Comparison of ENCODE assay signal across 1 cellular context in the genomic region with DNA sequence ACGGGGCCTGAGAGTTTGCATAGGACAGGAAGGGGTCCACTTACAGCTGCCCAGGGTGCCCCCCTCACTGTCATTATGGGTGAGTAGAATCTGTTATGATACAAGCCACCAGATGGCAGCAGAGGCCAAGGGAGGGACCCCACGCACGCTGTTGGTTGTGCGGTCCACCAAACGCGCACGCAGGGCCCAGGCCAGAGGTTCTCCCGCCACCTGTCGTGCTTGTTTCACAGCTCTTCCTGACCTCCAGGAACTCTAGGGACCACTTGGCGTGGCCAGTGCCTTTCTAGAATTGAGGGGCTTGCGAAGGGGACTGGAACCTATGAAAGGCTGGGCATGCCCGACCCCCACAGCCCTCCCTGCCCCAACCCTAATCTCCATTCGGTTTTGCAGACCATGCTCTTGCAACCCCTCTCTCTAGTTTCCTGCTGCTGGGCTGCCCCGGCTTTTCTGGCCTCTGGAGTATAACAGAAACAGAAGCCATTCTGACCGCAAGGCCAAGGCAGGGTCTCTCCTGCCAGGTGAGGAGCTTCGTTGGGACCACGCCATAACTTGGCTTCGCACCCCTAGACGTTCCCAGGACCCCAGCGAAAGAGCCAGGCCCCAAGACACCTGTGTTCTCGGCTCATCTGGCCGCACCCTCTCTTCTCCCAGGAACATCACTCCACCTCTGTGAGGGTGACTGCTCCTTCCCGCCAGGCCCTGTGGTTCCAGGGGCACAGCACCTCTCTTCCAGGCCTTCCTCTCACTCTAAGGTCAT.
TF ChIP-seq lines count a peak whose summit lies in the region.

No MANE protein-coding gene starts in this region.

TF ChIP-seq in HepG2, 621 proteins besides CTCF, POLR2A, EP300 and RAD21 (continued from another document and continues in another):
- TF ChIP-seq PRMT3 (CRISPR knock-in tag; IDR thresholded peaks at IDR 0.05; ENCODE audit: borderline replicate concordance, low read depth), result no peak
- no peak for TF ChIP-seq ZNF569 (CRISPR knock-in tag; IDR thresholded peaks at IDR 0.05; ENCODE audit: borderline replicate concordance)
- TF ChIP-seq SOX6 (IDR thresholded peaks at IDR 0.05), result no peak
- no peak for TF ChIP-seq SOX6 (CRISPR knock-in tag; IDR thresholded peaks at IDR 0.05)
- TF ChIP-seq RNF2 (conservative IDR thresholded peaks at IDR 0.05; ENCODE audit: low read depth), result no peak
- TF ChIP-seq, protein P1, sequence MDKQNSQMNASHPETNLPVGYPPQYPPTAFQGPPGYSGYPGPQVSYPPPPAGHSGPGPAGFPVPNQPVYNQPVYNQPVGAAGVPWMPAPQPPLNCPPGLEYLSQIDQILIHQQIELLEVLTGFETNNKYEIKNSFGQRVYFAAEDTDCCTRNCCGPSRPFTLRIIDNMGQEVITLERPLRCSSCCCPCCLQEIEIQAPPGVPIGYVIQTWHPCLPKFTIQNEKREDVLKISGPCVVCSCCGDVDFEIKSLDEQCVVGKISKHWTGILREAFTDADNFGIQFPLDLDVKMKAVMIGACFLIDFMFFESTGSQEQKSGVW (CRISPR knock-in tag; IDR thresholded peaks at IDR 0.05; ENCODE audit: borderline replicate concordance), result no peak
- no peak for TF ChIP-seq ZSCAN20 (CRISPR knock-in tag; IDR thresholded peaks at IDR 0.05; ENCODE audit: borderline replicate concordance)
- TF ChIP-seq CCAR2 (optimal IDR thresholded peaks at IDR 0.05; ENCODE audit: low read depth, low read length), result no peak
- TF ChIP-seq ATRX (CRISPR knock-in tag; IDR thresholded peaks at IDR 0.05; ENCODE audit: borderline replicate concordance), result no peak
- no peak for TF ChIP-seq ZNF773 (CRISPR knock-in tag; IDR thresholded peaks at IDR 0.05; ENCODE audit: borderline replicate concordance)
- no peak for TF ChIP-seq PHF8 (CRISPR knock-in tag; IDR thresholded peaks at IDR 0.05)
- TF ChIP-seq POGZ (CRISPR knock-in tag; IDR thresholded peaks at IDR 0.05), result 0 out of 2 replicates have a peak, but pooled peaks have one; percentile 19
- TF ChIP-seq FOXA1 (IDR thresholded peaks at IDR 0.05), result no peak
- no peak for TF ChIP-seq FOXA1 (CRISPR knock-in tag; IDR thresholded peaks at IDR 0.05)
- TF ChIP-seq, protein P2, sequence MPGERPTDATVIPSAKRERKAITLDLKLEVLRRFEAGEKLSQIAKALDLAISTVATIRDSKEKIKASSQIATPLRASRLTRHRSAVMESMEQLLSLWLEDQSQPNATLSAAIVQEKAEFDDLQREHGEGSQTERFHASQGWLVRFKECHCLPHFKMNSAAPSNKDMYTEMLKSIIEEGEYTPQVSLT (CRISPR knock-in tag; IDR thresholded peaks at IDR 0.05; ENCODE audit: borderline replicate concordance, low read depth), result no peak
- TF ChIP-seq AKAP8 (CRISPR knock-in tag; IDR thresholded peaks at IDR 0.05), result no peak
- TF ChIP-seq, protein P3, sequence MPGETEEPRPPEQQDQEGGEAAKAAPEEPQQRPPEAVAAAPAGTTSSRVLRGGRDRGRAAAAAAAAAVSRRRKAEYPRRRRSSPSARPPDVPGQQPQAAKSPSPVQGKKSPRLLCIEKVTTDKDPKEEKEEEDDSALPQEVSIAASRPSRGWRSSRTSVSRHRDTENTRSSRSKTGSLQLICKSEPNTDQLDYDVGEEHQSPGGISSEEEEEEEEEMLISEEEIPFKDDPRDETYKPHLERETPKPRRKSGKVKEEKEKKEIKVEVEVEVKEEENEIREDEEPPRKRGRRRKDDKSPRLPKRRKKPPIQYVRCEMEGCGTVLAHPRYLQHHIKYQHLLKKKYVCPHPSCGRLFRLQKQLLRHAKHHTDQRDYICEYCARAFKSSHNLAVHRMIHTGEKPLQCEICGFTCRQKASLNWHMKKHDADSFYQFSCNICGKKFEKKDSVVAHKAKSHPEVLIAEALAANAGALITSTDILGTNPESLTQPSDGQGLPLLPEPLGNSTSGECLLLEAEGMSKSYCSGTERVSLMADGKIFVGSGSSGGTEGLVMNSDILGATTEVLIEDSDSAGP (CRISPR knock-in tag; IDR thresholded peaks at IDR 0.05; ENCODE audit: borderline replicate concordance), result peak; percentile 39; the same call in 1 of the 2 replicates
- TF ChIP-seq, protein P4, sequence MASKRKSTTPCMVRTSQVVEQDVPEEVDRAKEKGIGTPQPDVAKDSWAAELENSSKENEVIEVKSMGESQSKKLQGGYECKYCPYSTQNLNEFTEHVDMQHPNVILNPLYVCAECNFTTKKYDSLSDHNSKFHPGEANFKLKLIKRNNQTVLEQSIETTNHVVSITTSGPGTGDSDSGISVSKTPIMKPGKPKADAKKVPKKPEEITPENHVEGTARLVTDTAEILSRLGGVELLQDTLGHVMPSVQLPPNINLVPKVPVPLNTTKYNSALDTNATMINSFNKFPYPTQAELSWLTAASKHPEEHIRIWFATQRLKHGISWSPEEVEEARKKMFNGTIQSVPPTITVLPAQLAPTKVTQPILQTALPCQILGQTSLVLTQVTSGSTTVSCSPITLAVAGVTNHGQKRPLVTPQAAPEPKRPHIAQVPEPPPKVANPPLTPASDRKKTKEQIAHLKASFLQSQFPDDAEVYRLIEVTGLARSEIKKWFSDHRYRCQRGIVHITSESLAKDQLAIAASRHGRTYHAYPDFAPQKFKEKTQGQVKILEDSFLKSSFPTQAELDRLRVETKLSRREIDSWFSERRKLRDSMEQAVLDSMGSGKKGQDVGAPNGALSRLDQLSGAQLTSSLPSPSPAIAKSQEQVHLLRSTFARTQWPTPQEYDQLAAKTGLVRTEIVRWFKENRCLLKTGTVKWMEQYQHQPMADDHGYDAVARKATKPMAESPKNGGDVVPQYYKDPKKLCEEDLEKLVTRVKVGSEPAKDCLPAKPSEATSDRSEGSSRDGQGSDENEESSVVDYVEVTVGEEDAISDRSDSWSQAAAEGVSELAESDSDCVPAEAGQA (IDR thresholded peaks at IDR 0.05; ENCODE audit: low read depth), result no peak
- TF ChIP-seq, protein P4 (CRISPR knock-in tag; IDR thresholded peaks at IDR 0.05; ENCODE audit: borderline replicate concordance), result no peak
- no peak for TF ChIP-seq ZNF337 (CRISPR knock-in tag; IDR thresholded peaks at IDR 0.05; ENCODE audit: borderline replicate concordance, low read depth)
- no peak for TF ChIP-seq ZNF775 (CRISPR knock-in tag; IDR thresholded peaks at IDR 0.05; ENCODE audit: borderline replicate concordance)
- TF ChIP-seq ZNF234 (CRISPR knock-in tag; conservative IDR thresholded peaks at IDR 0.05), result no peak
- no peak for TF ChIP-seq ZNF468 (CRISPR knock-in tag; IDR thresholded peaks at IDR 0.05)
- no peak for TF ChIP-seq ZFY (CRISPR knock-in tag; IDR thresholded peaks at IDR 0.05)
- no peak for TF ChIP-seq TMF1 (CRISPR knock-in tag; IDR thresholded peaks at IDR 0.05; ENCODE audit: low read depth)
- no peak for TF ChIP-seq MED8 (CRISPR knock-in tag; IDR thresholded peaks at IDR 0.05; ENCODE audit: insufficient replicate concordance)
- TF ChIP-seq ZSCAN22 (CRISPR knock-in tag; IDR thresholded peaks at IDR 0.05), result no peak
- TF ChIP-seq, protein P5, sequence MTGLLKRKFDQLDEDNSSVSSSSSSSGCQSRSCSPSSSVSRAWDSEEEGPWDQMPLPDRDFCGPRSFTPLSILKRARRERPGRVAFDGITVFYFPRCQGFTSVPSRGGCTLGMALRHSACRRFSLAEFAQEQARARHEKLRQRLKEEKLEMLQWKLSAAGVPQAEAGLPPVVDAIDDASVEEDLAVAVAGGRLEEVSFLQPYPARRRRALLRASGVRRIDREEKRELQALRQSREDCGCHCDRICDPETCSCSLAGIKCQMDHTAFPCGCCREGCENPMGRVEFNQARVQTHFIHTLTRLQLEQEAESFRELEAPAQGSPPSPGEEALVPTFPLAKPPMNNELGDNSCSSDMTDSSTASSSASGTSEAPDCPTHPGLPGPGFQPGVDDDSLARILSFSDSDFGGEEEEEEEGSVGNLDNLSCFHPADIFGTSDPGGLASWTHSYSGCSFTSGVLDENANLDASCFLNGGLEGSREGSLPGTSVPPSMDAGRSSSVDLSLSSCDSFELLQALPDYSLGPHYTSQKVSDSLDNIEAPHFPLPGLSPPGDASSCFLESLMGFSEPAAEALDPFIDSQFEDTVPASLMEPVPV (CRISPR knock-in tag; IDR thresholded peaks at IDR 0.05), result no peak
- TF ChIP-seq, protein P6, sequence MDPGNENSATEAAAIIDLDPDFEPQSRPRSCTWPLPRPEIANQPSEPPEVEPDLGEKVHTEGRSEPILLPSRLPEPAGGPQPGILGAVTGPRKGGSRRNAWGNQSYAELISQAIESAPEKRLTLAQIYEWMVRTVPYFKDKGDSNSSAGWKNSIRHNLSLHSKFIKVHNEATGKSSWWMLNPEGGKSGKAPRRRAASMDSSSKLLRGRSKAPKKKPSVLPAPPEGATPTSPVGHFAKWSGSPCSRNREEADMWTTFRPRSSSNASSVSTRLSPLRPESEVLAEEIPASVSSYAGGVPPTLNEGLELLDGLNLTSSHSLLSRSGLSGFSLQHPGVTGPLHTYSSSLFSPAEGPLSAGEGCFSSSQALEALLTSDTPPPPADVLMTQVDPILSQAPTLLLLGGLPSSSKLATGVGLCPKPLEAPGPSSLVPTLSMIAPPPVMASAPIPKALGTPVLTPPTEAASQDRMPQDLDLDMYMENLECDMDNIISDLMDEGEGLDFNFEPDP (CRISPR knock-in tag; conservative IDR thresholded peaks at IDR 0.05), result no peak
- peak; percentile 38; the same call in 1 of the 2 replicates for TF ChIP-seq KDM2A (CRISPR knock-in tag; IDR thresholded peaks at IDR 0.05; ENCODE audit: borderline replicate concordance, low read depth)
- TF ChIP-seq CENPT (CRISPR knock-in tag; IDR thresholded peaks at IDR 0.05; ENCODE audit: low read depth), result no peak
- no peak for TF ChIP-seq ZNF451 (CRISPR knock-in tag; IDR thresholded peaks at IDR 0.05)
- no peak for TF ChIP-seq GPN1 (CRISPR knock-in tag; IDR thresholded peaks at IDR 0.05; ENCODE audit: borderline replicate concordance)
- TF ChIP-seq SP1 (IDR thresholded peaks at IDR 0.05), result no peak
- no peak for TF ChIP-seq SP1 (CRISPR knock-in tag; IDR thresholded peaks at IDR 0.05)
- TF ChIP-seq, protein P7, sequence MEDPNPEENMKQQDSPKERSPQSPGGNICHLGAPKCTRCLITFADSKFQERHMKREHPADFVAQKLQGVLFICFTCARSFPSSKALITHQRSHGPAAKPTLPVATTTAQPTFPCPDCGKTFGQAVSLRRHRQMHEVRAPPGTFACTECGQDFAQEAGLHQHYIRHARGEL (CRISPR knock-in tag; IDR thresholded peaks at IDR 0.05), result no peak
- TF ChIP-seq ZNF446 (CRISPR knock-in tag; IDR thresholded peaks at IDR 0.05), result no peak
- TF ChIP-seq, protein P8, sequence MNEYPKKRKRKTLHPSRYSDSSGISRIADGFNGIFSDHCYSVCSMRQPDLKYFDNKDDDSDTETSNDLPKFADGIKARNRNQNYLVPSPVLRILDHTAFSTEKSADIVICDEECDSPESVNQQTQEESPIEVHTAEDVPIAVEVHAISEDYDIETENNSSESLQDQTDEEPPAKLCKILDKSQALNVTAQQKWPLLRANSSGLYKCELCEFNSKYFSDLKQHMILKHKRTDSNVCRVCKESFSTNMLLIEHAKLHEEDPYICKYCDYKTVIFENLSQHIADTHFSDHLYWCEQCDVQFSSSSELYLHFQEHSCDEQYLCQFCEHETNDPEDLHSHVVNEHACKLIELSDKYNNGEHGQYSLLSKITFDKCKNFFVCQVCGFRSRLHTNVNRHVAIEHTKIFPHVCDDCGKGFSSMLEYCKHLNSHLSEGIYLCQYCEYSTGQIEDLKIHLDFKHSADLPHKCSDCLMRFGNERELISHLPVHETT (CRISPR knock-in tag; conservative IDR thresholded peaks at IDR 0.05), result no peak
- no peak for TF ChIP-seq ZSCAN12 (CRISPR knock-in tag; IDR thresholded peaks at IDR 0.05)
- TF ChIP-seq ZBTB38 (CRISPR knock-in tag; IDR thresholded peaks at IDR 0.05), result peak; percentile 97
- TF ChIP-seq, protein P9, sequence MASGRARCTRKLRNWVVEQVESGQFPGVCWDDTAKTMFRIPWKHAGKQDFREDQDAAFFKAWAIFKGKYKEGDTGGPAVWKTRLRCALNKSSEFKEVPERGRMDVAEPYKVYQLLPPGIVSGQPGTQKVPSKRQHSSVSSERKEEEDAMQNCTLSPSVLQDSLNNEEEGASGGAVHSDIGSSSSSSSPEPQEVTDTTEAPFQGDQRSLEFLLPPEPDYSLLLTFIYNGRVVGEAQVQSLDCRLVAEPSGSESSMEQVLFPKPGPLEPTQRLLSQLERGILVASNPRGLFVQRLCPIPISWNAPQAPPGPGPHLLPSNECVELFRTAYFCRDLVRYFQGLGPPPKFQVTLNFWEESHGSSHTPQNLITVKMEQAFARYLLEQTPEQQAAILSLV (CRISPR knock-in tag; IDR thresholded peaks at IDR 0.05; ENCODE audit: borderline replicate concordance), result 0 out of 2 replicates have a peak, but pooled peaks have one; percentile 29
- TF ChIP-seq, protein P10, sequence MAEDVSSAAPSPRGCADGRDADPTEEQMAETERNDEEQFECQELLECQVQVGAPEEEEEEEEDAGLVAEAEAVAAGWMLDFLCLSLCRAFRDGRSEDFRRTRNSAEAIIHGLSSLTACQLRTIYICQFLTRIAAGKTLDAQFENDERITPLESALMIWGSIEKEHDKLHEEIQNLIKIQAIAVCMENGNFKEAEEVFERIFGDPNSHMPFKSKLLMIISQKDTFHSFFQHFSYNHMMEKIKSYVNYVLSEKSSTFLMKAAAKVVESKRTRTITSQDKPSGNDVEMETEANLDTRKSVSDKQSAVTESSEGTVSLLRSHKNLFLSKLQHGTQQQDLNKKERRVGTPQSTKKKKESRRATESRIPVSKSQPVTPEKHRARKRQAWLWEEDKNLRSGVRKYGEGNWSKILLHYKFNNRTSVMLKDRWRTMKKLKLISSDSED (CRISPR knock-in tag; IDR thresholded peaks at IDR 0.05), result no peak
- no peak for TF ChIP-seq ZFP90 (CRISPR knock-in tag; IDR thresholded peaks at IDR 0.05; ENCODE audit: borderline replicate concordance)
- TF ChIP-seq, protein P11, sequence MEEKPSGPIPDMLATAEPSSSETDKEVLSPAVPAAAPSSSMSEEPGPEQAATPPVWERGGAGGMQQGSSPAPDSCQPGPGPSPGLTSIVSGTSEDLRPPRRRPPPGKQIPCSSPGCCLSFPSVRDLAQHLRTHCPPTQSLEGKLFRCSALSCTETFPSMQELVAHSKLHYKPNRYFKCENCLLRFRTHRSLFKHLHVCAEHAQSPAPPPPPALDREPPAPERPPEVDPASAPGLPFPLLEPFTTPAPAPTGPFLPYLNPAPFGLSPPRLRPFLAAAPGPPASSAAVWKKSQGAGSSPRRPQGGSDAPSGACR (CRISPR knock-in tag; IDR thresholded peaks at IDR 0.05), result no peak
- TF ChIP-seq SYNCRIP (IDR thresholded peaks at IDR 0.05; ENCODE audit: insufficient read depth, low read depth, low read length), result no peak
- TF ChIP-seq MTF1 (CRISPR knock-in tag; IDR thresholded peaks at IDR 0.05), result no peak
